11 cellular contexts compared by ENCODE assay signal in genomic region chr13:98523455-98524102, GRCh38. TPM values are rescaled to one million over a fixed set of nuclear protein-coding genes. Genes with fewer than 3 reads are reported as not detected.
DNase-seq lines count a peak whose midpoint lies in the region; ATAC-seq and TF ChIP-seq lines count a peak whose summit lies in the region.
"Had no signal": no experiment of that assay in that cellular context is flagged by ENCODE, and none has a peak within 500 bp of the region (broad histone marks: within the 10 kb centered on the region; RNA-seq: fewer than 3 reads in every experiment).

No MANE protein-coding gene starts in this region.

- in situ Hi-C loops in GM13977 (cut with MboI; ENCODE audit: low pct_unique_long_range_greater_than_20kb, low sequenced_read_pairs, unreplicated experiment), result no loop called here

- H3K27me3 ChIP-seq in heart right ventricle, result no peaks in the 10 kb centered on the region
- no peaks in the 10 kb centered on the region for H3K27me3 ChIP-seq in dorsolateral prefrontal cortex

- ATAC-seq in GM21390 (IDR thresholded peaks at IDR 0.05; ENCODE audit: unreplicated experiment) (peak; percentile 46), HG03378 (IDR thresholded peaks at IDR 0.05; ENCODE audit: unreplicated experiment) (peak; percentile 48), left colon (peak; percentile 20), heart right ventricle (no peak), HG02884 (IDR thresholded peaks at IDR 0.05; ENCODE audit: unreplicated experiment) (no peak)
- no peak for ATAC-seq in activated CD4-positive, CD25-positive, alpha-beta regulatory T cell treated with anti-CD3 and anti-CD28 coated beads, Interleukin-2, amount 50 U/mL, for 24 hours

- H3K4me3 ChIP-seq in heart right ventricle (no peak overlapping the region), dorsolateral prefrontal cortex (no peak overlapping the region)

- H3K27ac ChIP-seq in heart right ventricle, result no peak overlapping the region
- no peak overlapping the region for H3K27ac ChIP-seq in dorsolateral prefrontal cortex

- H3K36me3 ChIP-seq in heart right ventricle, result peaks cover 0 to 6% (median 0%) of the 10 kb centered on the region in 9 donors

- 88 to 91% methylated on average over 16 of the region's 16 CpGs for WGBS in heart right ventricle, 2 donors

- H3K4me1 ChIP-seq in heart right ventricle, result peaks cover 28 to 88% (median 70%) of the 10 kb centered on the region in 9 donors

- no peaks in the 10 kb centered on the region for H3K9me3 ChIP-seq in heart right ventricle

- intact Hi-C loops in left colon (cut with DNase I, micrococcal nuclease) (no loop called here), heart right ventricle (cut with DNase I) (loop anchor here in 1 of 10 donors (5.0 kb wide), 1 partner anchor 44 kb away; no protein-coding TSS in a partner anchor), dorsolateral prefrontal cortex (cut with DNase I) (no loop called here)

- peak; percentile 16 for TF ChIP-seq CTCF in GM13977 (IDR thresholded peaks at IDR 0.05; ENCODE audit: extremely low read depth, insufficient read depth, missing control alignments)
- no peak for TF ChIP-seq CTCF in heart right ventricle (IDR thresholded peaks at IDR 0.05)
- no peak for TF ChIP-seq CTCF in dorsolateral prefrontal cortex (IDR thresholded peaks at IDR 0.05 in 54 of 56, conservative IDR thresholded peaks at IDR 0.05 in 2 of 56; ENCODE audit: low read depth in 1 of 56, partially characterized antibody in 56 of 56)

- DNase-seq in GM13977 (ENCODE audit: low spot score) (no peak), left colon (no peak), heart right ventricle (no peak), dorsolateral prefrontal cortex (no peak)
- DNase-seq: anterior cingulate cortex, GDM1, NCI-H2171 had no signal

RNA-seq across cellular contexts. Expression of gene STK24, which starts 53.3 kb away (rescaled TPM):
- 100 to 1,000 TPM; 204 to 205 TPM for total RNA-seq in left colon
- 10 to 100 TPM; 52.0 to 72.9 (median 63.2) TPM for total RNA-seq in heart right ventricle
- 10 to 100 TPM; 20.8 to 39.7 TPM for polyA plus RNA-seq in heart right ventricle
- 10 to 100 TPM; 28.8 to 87.6 (median 61.8) TPM for total RNA-seq in dorsolateral prefrontal cortex

Comparison
In these comparisons a context has a peak if more than half of its experiments do, and no peak if none do; other contexts are left out.
1. ATAC-seq: peak in GM21390 (single experiment), HG03378 (single experiment) and left colon (single experiment); none in heart right ventricle (0 of 8), HG02884 (single experiment) and activated CD4-positive, CD25-positive, alpha-beta regulatory T cell treated with anti-CD3 and anti-CD28 coated beads, Interleukin-2, amount 50 U/mL, for 24 hours (0 of 2).